In genomic region chr5:33524476-33524875, GRCh38 we compare ENCODE assay signal across 21 cellular contexts.
A peak's percentile ranks its signal among the peaks of the same experiment; 100 is the strongest.
DNase-seq lines count a peak whose midpoint lies in the region; ATAC-seq, FAIRE-seq and TF ChIP-seq lines count a peak whose summit lies in the region.
"Had no signal": no experiment of that assay in that cellular context is flagged by ENCODE, and none has a peak within 500 bp of the region (broad histone marks: within the 10 kb centered on the region; RNA-seq: fewer than 3 reads in every experiment).

No MANE protein-coding gene starts in this region.

- H3K27ac ChIP-seq in stomach, result no peak overlapping the region
- H3K27ac ChIP-seq: BLaER1, heart left ventricle, left ventricle myocardium inferior, sigmoid colon, SJSA1 had no signal

- no peak for FAIRE-seq in D721Med (lab: Jason Lieb, UNC)
- FAIRE-seq: A204.1 had no signal

- intact Hi-C loops in stomach (cut with DNase I; ENCODE audit: low total_unique reads), result no loop called here

- no peak for TF ChIP-seq POLR2A in stomach (IDR thresholded peaks at IDR 0.05)

- TF ChIP-seq EP300 in stomach (IDR thresholded peaks at IDR 0.05), result no peak

- 65 to 91% (median 89%) methylated on average over 2 of the region's 2 CpGs for WGBS in stomach, 5 donors

- H3K27me3 ChIP-seq in stomach, result no peaks in the 10 kb centered on the region
- H3K27me3 ChIP-seq: BLaER1, heart left ventricle, sigmoid colon, SJSA1 had no signal

- H3K9me3 ChIP-seq in stomach, result no peaks in the 10 kb centered on the region
- H3K9me3 ChIP-seq: HAP-1, heart left ventricle, left ventricle myocardium inferior, sigmoid colon, SJSA1 had no signal

- no peak for TF ChIP-seq CTCF in epithelial cell of esophagus (IDR thresholded peaks at IDR 0.05; ENCODE audit: insufficient read depth, low read depth, low read length, missing control alignments)
- TF ChIP-seq CTCF in D721Med (IDR thresholded peaks at IDR 0.05; ENCODE audit: insufficient read depth, missing control alignments), result no peak
- no peak for TF ChIP-seq CTCF in stomach (IDR thresholded peaks at IDR 0.05)

- DNase-seq in EH (ENCODE audit: low read depth), result peak; percentile 34
- DNase-seq in LHCN-M2 (ENCODE audit: low read depth), result peak; percentile 96
- peak; percentile 4 for DNase-seq in epithelial cell of esophagus (ENCODE audit: low read depth)
- peak; percentile 60 for DNase-seq in iris pigment epithelial cell (ENCODE audit: low read depth)
- DNase-seq in D721Med (ENCODE audit: insufficient read length, low spot score), result no peak
- DNase-seq in stomach, result no peak
- no peak for DNase-seq in NCI-H1694 treated with DMSO at 0.1 percent for 48 hours (lab: John Stamatoyannopoulos, UW)
- DNase-seq: activated CD4-positive, alpha-beta T cell treated with anti-CD3 and anti-CD28 coated beads, Interleukin-2, amount 10 ng/mL, durations not matched to agents 24 days and 14 days; activated naive CD8-positive, alpha-beta T cell treated with anti-CD3 and anti-CD28 coated beads for 36 hours; heart left ventricle; left ventricle myocardium inferior; NCI-H1417 treated with DMSO at 0.1 percent for 48 hours; NCI-H510A; posterior cingulate gyrus; sigmoid colon had no signal

- no peaks in the 10 kb centered on the region for H3K36me3 ChIP-seq in stomach
- H3K36me3 ChIP-seq: BLaER1, HAP-1, left ventricle myocardium inferior, sigmoid colon, SJSA1 had no signal

- no peak for ATAC-seq in HG02678 (IDR thresholded peaks at IDR 0.05; ENCODE audit: unreplicated experiment)
- ATAC-seq: esophagus mucosa, heart left ventricle had no signal

- no peaks in the 10 kb centered on the region for H3K4me1 ChIP-seq in stomach
- H3K4me1 ChIP-seq: heart left ventricle, left ventricle myocardium inferior, sigmoid colon, SJSA1 had no signal

- H3K4me3 ChIP-seq in epithelial cell of esophagus (ENCODE audit: low read length), result no peak overlapping the region
- no peak overlapping the region for H3K4me3 ChIP-seq in stomach
- H3K4me3 ChIP-seq: BLaER1, HAP-1, heart left ventricle, left ventricle myocardium inferior, sigmoid colon, SJSA1 had no signal

Comparison
In these comparisons a context has a peak if more than half of its experiments do, and no peak if none do; other contexts are left out.
1. DNase-seq: peak in EH (single experiment), LHCN-M2 (single experiment), epithelial cell of esophagus (single experiment) and iris pigment epithelial cell (single experiment); none in D721Med (single experiment), stomach (single experiment) and NCI-H1694 treated with DMSO at 0.1 percent for 48 hours (single experiment).